ENCODE assay signal across 8 cellular contexts in genomic region chr19:35745328-35746086, GRCh38. TPM values are rescaled to one million over a fixed set of nuclear protein-coding genes. Genes with fewer than 3 reads are reported as not detected.
DNase-seq lines count a peak whose midpoint lies in the region; ATAC-seq and TF ChIP-seq lines count a peak whose summit lies in the region.

TSS of gene PSENEN (plus strand) at chr19:35745651. CDS start at chr19:35745931, 280 bp downstream.
TSS of gene U2AF1L4 (minus strand) at chr19:35745418. CDS start at chr19:35745391, 27 bp downstream.

- H3K4me3 ChIP-seq in BJ (ENCODE audit: low read depth, low read length) (peak within 1 kb of the TSS; percentile 89), coronary artery (peak within 1 kb of the TSS; percentile 87)

- CTCF ChIA-PET in BJ (lab: Yijun Ruan, JAX), result interaction anchor here (0.6 to 1.7 kb wide), 6 partner anchors 15 to 431 kb away, joined by 3 to 4 read pairs (median 4); no protein-coding TSS in a partner anchor

- TF ChIP-seq CTCF in BJ (IDR thresholded peaks at IDR 0.05; ENCODE audit: insufficient read depth, low read depth, low read length) (no peak), coronary artery (IDR thresholded peaks at IDR 0.05) (no peak)

- H3K27me3 ChIP-seq in BJ (ENCODE audit: control insufficient read depth, insufficient read depth, low read length), result no peaks in the 10 kb centered on the region

- ATAC-seq in GM19372 (IDR thresholded peaks at IDR 0.05; ENCODE audit: low read depth, unreplicated experiment) (peak; percentile 44), HG03521 (IDR thresholded peaks at IDR 0.05; ENCODE audit: unreplicated experiment) (peak; percentile 36), left colon (peak; percentile 75)

- peak within 1 kb of the TSS; percentile 99 to 100 for H3K27ac ChIP-seq in coronary artery

- DNase-seq in BJ (ENCODE audit: low read depth) (peak; percentile 98), NCI-H748 treated with DMSO at 0.1 percent for 48 hours (lab: John Stamatoyannopoulos, UW) (peak; percentile 98), coronary artery (ENCODE audit: low spot score) (peak; percentile 98), left colon (peak; percentile 95 to 99)
- DNase-seq in activated CD4-positive, alpha-beta T cell treated with anti-CD3 and anti-CD28 coated beads, Interleukin-2, amount 50 U/mL, for 1 hour, result peak; percentile 92
- DNase-seq in stimulated activated CD4-positive, alpha-beta T cell treated with anti-CD3 and anti-CD28 coated beads, Interleukin-1b, Interleukin-23, amount 100 ng/mL, for 4 hours (ENCODE audit: low read depth in 2 of 2), result peak; percentile 87 to 93

- intact Hi-C loops in left colon (cut with DNase I, micrococcal nuclease), result no loop called here

- H3K36me3 ChIP-seq in BJ (ENCODE audit: control insufficient read depth, insufficient read depth, low read length), result peaks cover 7% of the 10 kb centered on the region

- POLR2A ChIA-PET in BJ (lab: Charles Lee), result no interaction called here

RNA-seq across cellular contexts. Expression of gene PSENEN, which starts in this region (rescaled TPM):
- polyA plus RNA-seq in BJ (2011; rRNA removed), result 65.4 and 76.2 TPM in 2 replicates
- polyA minus RNA-seq in BJ (2011; rRNA and poly(A)+ RNA removed), result 19.0 and 28.4 TPM in 2 replicates
- 10 to 100 TPM; 82.2 to 86.0 TPM for total RNA-seq in left colon

RNA-seq across cellular contexts. Expression of gene U2AF1L4, which starts in this region (rescaled TPM):
- polyA plus RNA-seq in BJ (2011; rRNA removed), result 18.3 and 20.3 TPM in 2 replicates
- polyA minus RNA-seq in BJ (2011; rRNA and poly(A)+ RNA removed), result 6.8 and 12.8 TPM in 2 replicates
- 10 to 100 TPM; 14.5 to 17.3 TPM for total RNA-seq in left colon

Comparison
In these comparisons a context has a peak if more than half of its experiments do, and no peak if none do; other contexts are left out.
1. Peak in every context shown above with its lines: DNase-seq, ATAC-seq, H3K4me3 ChIP-seq and H3K27ac ChIP-seq.